Comparison of ENCODE assay signal across 12 cellular contexts in genomic region chr1:220734571-220735326, GRCh38. TPM values are rescaled to one million over a fixed set of nuclear protein-coding genes. Genes with fewer than 3 reads are reported as not detected.
A peak's percentile ranks its signal among the peaks of the same experiment; 100 is the strongest.
DNase-seq lines count a peak whose midpoint lies in the region; ATAC-seq and TF ChIP-seq lines count a peak whose summit lies in the region.
"Had no signal": no experiment of that assay in that cellular context is flagged by ENCODE, and none has a peak within 500 bp of the region (broad histone marks: within the 10 kb centered on the region; RNA-seq: fewer than 3 reads in every experiment).

No MANE protein-coding gene starts in this region.

- CTCF ChIA-PET in MCF 10A (lab: Yijun Ruan, JAX) = interaction anchor here (0.6 to 4.2 kb wide), 40 partner anchors 8 to 544 kb away, joined by 3 to 124 read pairs (median 8); partner anchors contain the start of gene MTARC2

- peak overlapping the region; percentile 44 for H3K27ac Mint-ChIP-seq in MCF 10A (ENCODE audit: low read depth, unreplicated experiment)
- no peak overlapping the region for H3K27ac Mint-ChIP-seq in activated CD4-positive, alpha-beta T cell treated with anti-CD3 and anti-CD28 coated beads, Interleukin-2, amount 10 ng/mL, durations not matched to agents 24 days and 14 days

- H3K36me3 ChIP-seq in breast epithelium (no peaks in the 10 kb centered on the region), psoas muscle (ENCODE audit: insufficient read depth in 1 of 2, low read depth in 1 of 2) (no peaks in the 10 kb centered on the region)
- H3K36me3 ChIP-seq: thyroid gland had no signal

- no peaks in the 10 kb centered on the region for H3K27me3 ChIP-seq in breast epithelium
- H3K27me3 ChIP-seq in psoas muscle (ENCODE audit: insufficient read depth in 3 of 3, low read length in 2 of 3) = no peaks in the 10 kb centered on the region
- H3K27me3 ChIP-seq: thyroid gland had no signal

- no peak overlapping the region for H3K4me3 Mint-ChIP-seq in MCF 10A (ENCODE audit: unreplicated experiment)
- no peak overlapping the region for H3K4me3 Mint-ChIP-seq in activated CD4-positive, alpha-beta T cell treated with anti-CD3 and anti-CD28 coated beads, Interleukin-2, amount 10 ng/mL, durations not matched to agents 24 days and 14 days

- 86 to 92% (median 89%) methylated on average over 11 of the region's 11 CpGs for WGBS in psoas muscle, 3 donors

- TF ChIP-seq CTCF in MCF 10A (IDR thresholded peaks at IDR 0.05; ENCODE audit: unreplicated experiment) (no peak), breast epithelium (IDR thresholded peaks at IDR 0.05) (no peak), astrocyte of the cerebellum (IDR thresholded peaks at IDR 0.05; ENCODE audit: low read depth, low read length, missing control alignments) (no peak), psoas muscle (IDR thresholded peaks at IDR 0.05) (no peak)

- H3K36me3 Mint-ChIP-seq in MCF 10A (ENCODE audit: insufficient read depth, unreplicated experiment) = no peaks in the 10 kb centered on the region
- no peaks in the 10 kb centered on the region for H3K36me3 Mint-ChIP-seq in activated CD4-positive, alpha-beta T cell treated with anti-CD3 and anti-CD28 coated beads, Interleukin-2, amount 10 ng/mL, durations not matched to agents 24 days and 14 days (ENCODE audit: low read depth)

- no peaks in the 10 kb centered on the region for H3K4me1 ChIP-seq in breast epithelium
- H3K4me1 ChIP-seq in psoas muscle = no peaks in the 10 kb centered on the region

- H3K9me3 ChIP-seq in breast epithelium (no peaks in the 10 kb centered on the region), psoas muscle (no peaks in the 10 kb centered on the region)
- H3K9me3 ChIP-seq: thyroid gland had no signal

- DNase-seq in MCF 10A (ENCODE audit: unreplicated experiment) (peak; percentile 71), breast epithelium (ENCODE audit: low spot score in 2 of 2) (no peak), astrocyte of the cerebellum (ENCODE audit: low read depth) (peak; percentile 54), left colon (no peak), psoas muscle (no peak)
- DNase-seq in activated CD4-positive, alpha-beta T cell treated with anti-CD3 and anti-CD28 coated beads, Interleukin-2, amount 50 U/mL, for 1 hour = no peak
- DNase-seq in activated CD4-positive, alpha-beta T cell treated with anti-CD3 and anti-CD28 coated beads, Interleukin-2, amount 10 ng/mL, durations not matched to agents 24 days and 14 days = no peak
- DNase-seq: left cardiac atrium, SHP77, thyroid gland had no signal

- H3K4me3 ChIP-seq in breast epithelium (no peak overlapping the region), astrocyte of the cerebellum (ENCODE audit: low read depth, low read length) (no peak overlapping the region), psoas muscle (no peak overlapping the region)
- H3K4me3 ChIP-seq: thyroid gland had no signal

- TF ChIP-seq POLR2A in breast epithelium (IDR thresholded peaks at IDR 0.05) = no peak

- H3K27me3 Mint-ChIP-seq in MCF 10A (ENCODE audit: insufficient read depth, unreplicated experiment) = no peaks in the 10 kb centered on the region
- peaks cover 21% of the 10 kb centered on the region for H3K27me3 Mint-ChIP-seq in activated CD4-positive, alpha-beta T cell treated with anti-CD3 and anti-CD28 coated beads, Interleukin-2, amount 10 ng/mL, durations not matched to agents 24 days and 14 days

- ATAC-seq in left colon (peak; percentile 96), GM21528 (IDR thresholded peaks at IDR 0.05; ENCODE audit: low FRiP score, unreplicated experiment) (no peak), psoas muscle (no peak)

- no peaks in the 10 kb centered on the region for H3K9me3 Mint-ChIP-seq in MCF 10A (ENCODE audit: unreplicated experiment)
- H3K9me3 Mint-ChIP-seq in activated CD4-positive, alpha-beta T cell treated with anti-CD3 and anti-CD28 coated beads, Interleukin-2, amount 10 ng/mL, durations not matched to agents 24 days and 14 days = peaks cover 13% of the 10 kb centered on the region

- intact Hi-C loops in MCF 10A (cut with micrococcal nuclease) (no loop called here), breast epithelium (cut with DNase I; ENCODE audit: low total_unique reads) (loop anchor here (5.0 kb wide), 1 partner anchor 42 kb away; the partner anchor contains the start of gene C1orf115), left colon (cut with DNase I, micrococcal nuclease) (loop anchor here in 1 of 2 donors (10.0 kb wide), 1 partner anchor 50 kb away; no protein-coding TSS in a partner anchor), psoas muscle (cut with DNase I) (loop anchor here (5.0 kb wide), 2 partner anchors 42 to 442 kb away; partner anchors contain the start of gene C1orf115 (in 1 of the 2))
- intact Hi-C loops in activated CD4-positive, alpha-beta T cell treated with anti-CD3 and anti-CD28 coated beads, Interleukin-2, amount 10 ng/mL, durations not matched to agents 24 days and 14 days (cut with micrococcal nuclease) = loop anchor here (5.0 kb wide), 1 partner anchor 462 kb away; the partner anchor contains the start of gene RAB3GAP2

- in situ Hi-C loops in astrocyte of the cerebellum (cut with HindIII; ENCODE audit: low sequenced_read_pairs) = no loop called here

- POLR2A ChIA-PET in MCF 10A (lab: Yijun Ruan, JAX) = interaction anchor here (0.5 to 2.7 kb wide), 15 partner anchors 9 to 559 kb away, joined by 3 to 29 read pairs (median 3); partner anchors contain the start of genes MTARC2 and RAB3GAP2

- peaks cover 32% of the 10 kb centered on the region for H3K4me1 Mint-ChIP-seq in MCF 10A (ENCODE audit: insufficient read depth, unreplicated experiment)
- H3K4me1 Mint-ChIP-seq in activated CD4-positive, alpha-beta T cell treated with anti-CD3 and anti-CD28 coated beads, Interleukin-2, amount 10 ng/mL, durations not matched to agents 24 days and 14 days = peaks cover 2% of the 10 kb centered on the region

- H3K27ac ChIP-seq in breast epithelium = peak overlapping the region in 1 of 2 donors; percentile 21
- H3K27ac ChIP-seq in psoas muscle = no peak overlapping the region
- H3K27ac ChIP-seq: C4-2B had no signal

- BruUV-seq in MCF 10A (replicated peaks; lab: Mats Ljungman, UMichigan) = no TSS peak

RNA-seq across cellular contexts. Expression of gene MTARC2, which starts 13.4 kb away (rescaled TPM):
- 3.6 and 5.2 TPM in 2 replicates for total RNA-seq in MCF 10A (2022)
- 10 to 100 TPM; 11.7 to 18.4 (median 15.8) TPM for total RNA-seq in breast epithelium
- total RNA-seq in left colon = 10 to 100 TPM; 36.2 to 40.0 TPM
- 10 to 100 TPM in 1 of 4 donors, 1 to 10 TPM in 3; 8.8 to 12.4 (median 9.5) TPM for total RNA-seq in psoas muscle
- 1 to 10 TPM; 4.1 to 5.7 (median 5.0) TPM for polyA plus RNA-seq in psoas muscle
- total RNA-seq in activated CD4-positive, alpha-beta T cell treated with anti-CD3 and anti-CD28 coated beads, Interleukin-2, amount 10 ng/mL, durations not matched to agents 24 days and 14 days = not detected in 2 replicates

RNA-seq across cellular contexts. Expression of gene C1orf115, which starts 44.6 kb away (rescaled TPM):
- total RNA-seq in MCF 10A (2022) = 1.6 TPM in 2 replicates
- total RNA-seq in breast epithelium = 10 to 100 TPM; 29.3 to 44.6 (median 38.1) TPM
- total RNA-seq in left colon = 10 to 100 TPM; 65.8 to 91.6 TPM
- 1 to 10 TPM; 4.7 to 8.9 (median 5.7) TPM for total RNA-seq in psoas muscle
- 1 to 10 TPM; 3.8 to 6.1 (median 4.9) TPM for polyA plus RNA-seq in psoas muscle
- total RNA-seq in activated CD4-positive, alpha-beta T cell treated with anti-CD3 and anti-CD28 coated beads, Interleukin-2, amount 10 ng/mL, durations not matched to agents 24 days and 14 days = 0.05 TPM in 1 of 2 replicates, not detected in the other

RNA-seq across cellular contexts. Expression of gene MTARC1, which starts 52.0 kb away (rescaled TPM):
- 0.96 and 1.5 TPM in 2 replicates for total RNA-seq in MCF 10A (2022)
- total RNA-seq in breast epithelium = 100 to 1,000 TPM in 1 of 3 donors, 10 to 100 TPM in 2; 32.1 to 133 (median 47.9) TPM
- 10 to 100 TPM; 27.3 to 35.2 TPM for total RNA-seq in left colon
- 1 to 10 TPM; 2.7 to 6.4 (median 4.0) TPM for total RNA-seq in psoas muscle
- polyA plus RNA-seq in psoas muscle = 1 to 10 TPM; 1.7 to 3.8 (median 2.7) TPM
- not detected in 2 replicates for total RNA-seq in activated CD4-positive, alpha-beta T cell treated with anti-CD3 and anti-CD28 coated beads, Interleukin-2, amount 10 ng/mL, durations not matched to agents 24 days and 14 days

Comparison
In these comparisons a context has a peak if more than half of its experiments do, and no peak if none do; other contexts are left out.
1. DNase-seq: peak in MCF 10A (single experiment) and astrocyte of the cerebellum (single experiment); none in breast epithelium (0 of 2), left colon (0 of 2), activated CD4-positive, alpha-beta T cell treated with anti-CD3 and anti-CD28 coated beads, Interleukin-2, amount 50 U/mL, for 1 hour (single experiment), psoas muscle (0 of 2) and activated CD4-positive, alpha-beta T cell treated with anti-CD3 and anti-CD28 coated beads, Interleukin-2, amount 10 ng/mL, durations not matched to agents 24 days and 14 days (single experiment).